8 cellular contexts compared by ENCODE assay signal in genomic region chr2:96138146-96139145, GRCh38. TPM values are rescaled to one million over a fixed set of nuclear protein-coding genes. Genes with fewer than 3 reads are reported as not detected.
DNase-seq lines count a peak whose midpoint lies in the region; ATAC-seq, FAIRE-seq and TF ChIP-seq lines count a peak whose summit lies in the region.

Gene ASTL, minus strand, starts transcription at chr2:96138502. Its CDS starts 66 bp downstream, at chr2:96138436.

- H3K27ac Mint-ChIP-seq in T-helper 17 cell, result peak within 1 kb of the TSS; percentile 67

- H3K9me1 ChIP-seq in K562 (ENCODE audit: control insufficient read depth, insufficient read depth, low read length), result no peaks in the 10 kb centered on the region

- H3K79me2 ChIP-seq in K562 (ENCODE audit: control insufficient read depth, insufficient read depth, low read length), result no peaks in the 10 kb centered on the region

- ATAC-seq in T-helper 17 cell (peak; percentile 63), K562 (peak; percentile 87), HG03159 (IDR thresholded peaks at IDR 0.05; ENCODE audit: unreplicated experiment) (no peak)

- BruUV-seq in K562 (replicated peaks; lab: Mats Ljungman, UMichigan), result no TSS peak

- H3K27me3 Mint-ChIP-seq in T-helper 17 cell, result no peaks in the 10 kb centered on the region

- H3K27me3 ChIP-seq in K562 (ENCODE audit: control insufficient read depth in 2 of 2, insufficient read depth in 2 of 2, low read length in 2 of 2), result peaks cover 29 to 55% of the 10 kb centered on the region in 2 experiments

- H4K20me1 ChIP-seq in K562 (replicated peaks; ENCODE audit: control insufficient read depth, insufficient read depth, low read length), result 0 out of 2 replicates have a peak, but pooled peaks cover 12% of the 10 kb centered on the region

- 2% methylated on average over 11 of the region's 17 CpGs for WGBS in K562 (ENCODE audit: insufficient coverage, low coverage, missing lambda C conversion rate)

- H3K4me2 ChIP-seq in K562 (ENCODE audit: insufficient read depth, low read length), result no peak within 1 kb of the TSS

- no peak for TF ChIP-seq EP300 in K562 (IDR thresholded peaks at IDR 0.05; ENCODE audit: low read length)

- FAIRE-seq in K562 (lab: Jason Lieb, UNC), result peak; percentile 84

- POLR2A ChIA-PET in K562 (lab: Yijun Ruan, JAX), result interaction anchor here (1.3 kb wide), 1 partner anchor 36 kb away, joined by 6 read pairs; no protein-coding TSS in a partner anchor

- peaks cover 4% of the 10 kb centered on the region for H3K9me3 ChIP-seq in T-helper 17 cell (ENCODE audit: control insufficient read depth, low read length, poor library complexity, severe bottlenecking)
- no peaks in the 10 kb centered on the region for H3K9me3 ChIP-seq in K562 (replicated peaks; ENCODE audit: control insufficient read depth, insufficient read depth, low read depth, low read length)

- DNase-seq in NCI-H2107 treated with DMSO at 0.1 percent for 48 hours (lab: John Stamatoyannopoulos, UW; ENCODE audit: unreplicated experiment) (peak; percentile 73), NCI-H2107 (lab: John Stamatoyannopoulos, UW) (no peak), HuH-7 (ENCODE audit: low spot score) (peak; percentile 91), T-helper 17 cell (peak; percentile 36 to 56 (median 43)), K562 (ENCODE audit: extremely low read depth in 1 of 4, low spot score in 3 of 4) (peak; percentile 41 to 70 (median 60)), islet precursor cell (peak; percentile 85)
- peak; percentile 47 for DNase-seq in stimulated activated naive CD4-positive, alpha-beta T cell treated with Interleukin-2 at 50 U/mL for 16 hours (lab: John Stamatoyannopoulos, UW)

- H3K36me3 Mint-ChIP-seq in T-helper 17 cell (ENCODE audit: low read depth), result no peaks in the 10 kb centered on the region

- TF ChIP-seq RAD21 in K562 (CRISPR knock-in tag; conservative IDR thresholded peaks at IDR 0.05 in 1 of 2, IDR thresholded peaks at IDR 0.05 in 1 of 2), result peak; percentile 90

- no peak within 1 kb of the TSS for H3K9ac ChIP-seq in K562 (ENCODE audit: insufficient read depth in 1 of 2, low read depth in 2 of 2, low read length in 2 of 2)

- H3K27ac ChIP-seq in K562 (ENCODE audit: extremely low read depth, low read depth, low read length), result no peak within 1 kb of the TSS

- CTCF ChIA-PET in K562 (lab: Yijun Ruan, JAX; ENCODE audit: low intra/inter-chr PET ratio), result interaction anchor here (0.6 to 3.0 kb wide), 6 partner anchors 9 to 416 kb away, joined by 3 to 40 read pairs (median 4); no protein-coding TSS in a partner anchor

- H3K36me3 ChIP-seq in K562 (ENCODE audit: control insufficient read depth, insufficient read depth, low read length), result no peaks in the 10 kb centered on the region

- H2AFZ ChIP-seq in K562 (ENCODE audit: low read depth, low read length), result no peak within 1 kb of the TSS

- H3K4me3 ChIP-seq in K562, result no peak within 1 kb of the TSS

- TF ChIP-seq POLR2A in K562 (conservative IDR thresholded peaks at IDR 0.05), result no peak

- intact Hi-C loops in K562 (cut with micrococcal nuclease), result loop anchor here (1.0 to 2.0 kb wide), 3 partner anchors 36 to 370 kb away; no protein-coding TSS in a partner anchor

- peak; percentile 82 to 83 (median 82) for TF ChIP-seq CTCF in K562 (IDR thresholded peaks at IDR 0.05 in 2 of 3, conservative IDR thresholded peaks at IDR 0.05 in 1 of 3; ENCODE audit: insufficient read depth in 2 of 3, low read depth in 1 of 3, low read length in 3 of 3)

- no peak within 1 kb of the TSS for H3K4me3 Mint-ChIP-seq in T-helper 17 cell

- in situ Hi-C loops in K562 (cut with MboI), result no loop called here

- H3K4me1 Mint-ChIP-seq in T-helper 17 cell, result peaks cover 16% of the 10 kb centered on the region

- peaks cover 0 to 9% of the 10 kb centered on the region in 2 experiments; a peak in 3 of 5 replicates for H3K4me1 ChIP-seq in K562 (replicated peaks in 1 of 2; ENCODE audit: control insufficient read depth in 2 of 2, insufficient read depth in 2 of 2, low read length in 2 of 2)

TF ChIP-seq in K562, 482 proteins besides CTCF, POLR2A, EP300 and RAD21 (continues in another document):
- no peak for TF ChIP-seq ZNF239 (CRISPR knock-in tag; IDR thresholded peaks at IDR 0.05)
- no peak for TF ChIP-seq ZNF445 (CRISPR knock-in tag; IDR thresholded peaks at IDR 0.05; ENCODE audit: low read depth)
- TF ChIP-seq RBM17 (IDR thresholded peaks at IDR 0.05; ENCODE audit: borderline replicate concordance, low read depth, low read length), result no peak
- 0 out of 2 replicates have a peak, but pooled peaks have one; percentile 39 for TF ChIP-seq CC2D1A (IDR thresholded peaks at IDR 0.05)
- no peak for TF ChIP-seq SRSF9 (IDR thresholded peaks at IDR 0.05; ENCODE audit: borderline replicate concordance, low read depth, low read length)
- peak; percentile 57; the same call in 1 of the 2 replicates for TF ChIP-seq RB1 (IDR thresholded peaks at IDR 0.05; ENCODE audit: low read depth)
- TF ChIP-seq KDM4B (IDR thresholded peaks at IDR 0.05; ENCODE audit: borderline replicate concordance in 2 of 2, low read depth in 1 of 2), result no peak
- TF ChIP-seq SMC3 (conservative IDR thresholded peaks at IDR 0.05; ENCODE audit: insufficient read depth, low read depth, low read length), result peak; percentile 86
- TF ChIP-seq ZNF77 (CRISPR knock-in tag; IDR thresholded peaks at IDR 0.05), result no peak
- TF ChIP-seq ZBTB11 (CRISPR knock-in tag; IDR thresholded peaks at IDR 0.05), result peak in 1 of 3 experiments; percentile 28; a peak in 1 of 6 replicates
- TF ChIP-seq L3MBTL2 (IDR thresholded peaks at IDR 0.05), result no peak
- no peak for TF ChIP-seq HNRNPL (IDR thresholded peaks at IDR 0.05; ENCODE audit: low read depth, low read length)
- 0 out of 2 replicates have a peak, but pooled peaks have one; percentile 31 for TF ChIP-seq ZFX (CRISPR knock-in tag; IDR thresholded peaks at IDR 0.05)
- TF ChIP-seq ESRRA (IDR thresholded peaks at IDR 0.05; ENCODE audit: borderline replicate concordance, low read depth), result no peak
- 0 out of 4 replicates have a peak, but pooled peaks of 1 of the 2 experiments have one; percentile 36 for TF ChIP-seq MAZ (CRISPR knock-in tag; conservative IDR thresholded peaks at IDR 0.05 in 1 of 2, IDR thresholded peaks at IDR 0.05 in 1 of 2)
- TF ChIP-seq MTA3 (IDR thresholded peaks at IDR 0.05; ENCODE audit: borderline replicate concordance), result no peak

RNA-seq across cellular contexts. Expression of gene ASTL, which starts in this region (rescaled TPM):
- total RNA-seq in T-helper 17 cell (1 to 10 TPM; 4.2 to 7.9 TPM), K562 (2014; rRNA removed) (not detected in 2 replicates), K562 (2014; rRNA removed; fragmentation: Illumina TruSeq; extraction: Trizol) (not detected in 2 replicates), K562 (2015; rRNA removed; fragmentation: Illumina TruSeq; extraction: Trizol) (not detected in 2 replicates), K562 (2021) (not detected in 2 replicates)
- not detected in 2 replicates for total RNA-seq in K562 (2011; cell fraction: chromatin; rRNA removed; ENCODE audit: low replicate concordance)
- not detected in 2 replicates for total RNA-seq in K562 (2011; cell fraction: nucleolus; rRNA removed)
- not detected in 2 replicates for total RNA-seq in K562 (2011; cell fraction: nucleoplasm; rRNA removed)
- polyA plus RNA-seq in K562 (2011; rRNA removed) (not detected in 2 replicates), K562 (2014; fragmentation: Illumina TruSeq; extraction: Trizol) (not detected in 2 replicates), K562 (2014; fragmentation: Nextera tagmentation; extraction: Ambion mirVana) (not detected), K562 (2014; rRNA removed) (not detected in 2 replicates)
- polyA plus RNA-seq in K562 (2011; cell fraction: cytosol; rRNA removed), result not detected in 2 replicates
- polyA plus RNA-seq in K562 (2011; cell fraction: nucleus; rRNA removed), result not detected in 2 replicates
- not detected in 2 replicates for polyA plus RNA-seq in K562 (2012)
- not detected in 2 replicates for polyA minus RNA-seq in K562 (2011; rRNA and poly(A)+ RNA removed)
- polyA minus RNA-seq in K562 (2011; cell fraction: cytosol; rRNA and poly(A)+ RNA removed), result not detected in 2 replicates
- polyA minus RNA-seq in K562 (2011; cell fraction: nucleus; rRNA and poly(A)+ RNA removed), result not detected in 2 replicates

Comparison
In these comparisons a context has a peak if more than half of its experiments do, and no peak if none do; other contexts are left out.
1. RNA of gene ASTL (total RNA-seq): 4.2 to 7.9 TPM in T-helper 17 cell; not detected in K562; every median in the first group is over 4 times any median in the second.
2. Peak in DNase-seq and ATAC-seq in K562; RNA of the gene not detected or under 1 TPM.